ENCODE assay signal across 8 cellular contexts in genomic region chr17:55264273-55264639, GRCh38. TPM values are rescaled to one million over a fixed set of nuclear protein-coding genes. Genes with fewer than 3 reads are reported as not detected.
DNase-seq lines count a peak whose midpoint lies in the region; ATAC-seq lines count a peak whose summit lies in the region.

No MANE protein-coding gene starts in this region.

- no peak overlapping the region for H2BK15ac ChIP-seq in mesenchymal stem cell (ENCODE audit: low read depth, poor library complexity, severe bottlenecking)

- peaks cover 81% of the 10 kb centered on the region for H3K27me3 Mint-ChIP-seq in stimulated activated naive CD8-positive, alpha-beta T cell treated with anti-CD3 and anti-CD28 coated beads, Interleukin-15, Interleukin-2, amounts not matched to agents 100 ng/mL and 50 ng/mL, for 24 hours

- H3K4ac ChIP-seq in mesenchymal stem cell (ENCODE audit: low read depth in 1 of 2, low read length in 2 of 2): no peak overlapping the region

- peaks cover 17% of the 10 kb centered on the region for H3K4me1 ChIP-seq in adipocyte (ENCODE audit: control insufficient read depth, insufficient read depth, low read length)
- peaks cover 18% of the 10 kb centered on the region for H3K4me1 ChIP-seq in mesenchymal stem cell (ENCODE audit: control insufficient read depth, insufficient read depth, low read depth, low read length)
- peaks cover 2 to 6% of the 10 kb centered on the region in 2 donors for H3K4me1 ChIP-seq in aorta (ENCODE audit: control insufficient read depth in 1 of 2, insufficient read depth in 2 of 2, low read length in 2 of 2)

- H2BK12ac ChIP-seq in mesenchymal stem cell (ENCODE audit: low read length in 2 of 2): no peak overlapping the region

- no peak overlapping the region for H2BK5ac ChIP-seq in mesenchymal stem cell (ENCODE audit: low read depth, low read length, poor library complexity, severe bottlenecking)

- H3K4me2 ChIP-seq in mesenchymal stem cell (ENCODE audit: low read length, poor library complexity, severe bottlenecking): peak overlapping the region; percentile 84

- no peak overlapping the region for H4K8ac ChIP-seq in mesenchymal stem cell (ENCODE audit: low read length)

- ATAC-seq in stimulated activated naive CD8-positive, alpha-beta T cell treated with anti-CD3 and anti-CD28 coated beads, Interleukin-15, Interleukin-2, amounts not matched to agents 100 U/mL and 50 U/mL, for 24 hours: no peak
- ATAC-seq in aorta (ENCODE audit: low FRiP score) (no peak), HG03159 (IDR thresholded peaks at IDR 0.05; ENCODE audit: unreplicated experiment) (no peak), HG02610 (IDR thresholded peaks at IDR 0.05; ENCODE audit: unreplicated experiment) (no peak)

- H3K36me3 ChIP-seq in adipocyte (ENCODE audit: control insufficient read depth, insufficient read depth, low read length, severe bottlenecking) (no peaks in the 10 kb centered on the region), mesenchymal stem cell (ENCODE audit: control insufficient read depth in 1 of 2, insufficient read depth in 2 of 2, low read depth in 1 of 2, low read length in 2 of 2) (no peaks in the 10 kb centered on the region), aorta (ENCODE audit: control insufficient read depth in 1 of 2, insufficient read depth in 2 of 2, low read length in 1 of 2) (no peaks in the 10 kb centered on the region)

- H3K4me3 Mint-ChIP-seq in stimulated activated naive CD8-positive, alpha-beta T cell treated with anti-CD3 and anti-CD28 coated beads, Interleukin-15, Interleukin-2, amounts not matched to agents 100 ng/mL and 50 ng/mL, for 24 hours: peak overlapping the region; percentile 63

- peaks cover 14% of the 10 kb centered on the region for H3K9me3 ChIP-seq in adipocyte (ENCODE audit: control insufficient read depth, low read length)
- H3K9me3 ChIP-seq in mesenchymal stem cell (ENCODE audit: control insufficient read depth, low read length): peaks cover 6% of the 10 kb centered on the region
- H3K9me3 ChIP-seq in aorta (ENCODE audit: control insufficient read depth, low read length): no peaks in the 10 kb centered on the region

- H3K27me3 ChIP-seq in adipocyte (replicated peaks; ENCODE audit: control insufficient read depth, insufficient read depth, low read length): peaks cover 44% of the 10 kb centered on the region
- peaks cover 62 to 69% of the 10 kb centered on the region in 2 experiments for H3K27me3 ChIP-seq in mesenchymal stem cell (ENCODE audit: control insufficient read depth in 1 of 2, insufficient read depth in 1 of 2, low read length in 2 of 2)
- H3K27me3 ChIP-seq in aorta (ENCODE audit: control insufficient read depth in 1 of 2, insufficient read depth in 2 of 2, low read length in 1 of 2): no peaks in the 10 kb centered on the region

- no peak overlapping the region for H3K23ac ChIP-seq in mesenchymal stem cell (ENCODE audit: low read length in 2 of 2)

- no peaks in the 10 kb centered on the region for H3K79me1 ChIP-seq in mesenchymal stem cell (replicated peaks; ENCODE audit: low read length, poor library complexity, severe bottlenecking)

- H3K36me3 Mint-ChIP-seq in stimulated activated naive CD8-positive, alpha-beta T cell treated with anti-CD3 and anti-CD28 coated beads, Interleukin-15, Interleukin-2, amounts not matched to agents 100 ng/mL and 50 ng/mL, for 24 hours (ENCODE audit: low read depth): no peaks in the 10 kb centered on the region

- H3K4me3 ChIP-seq in adipocyte (ENCODE audit: low read length) (peak overlapping the region; percentile 73), mesenchymal stem cell (ENCODE audit: insufficient read depth in 1 of 2, low read depth in 1 of 2, low read length in 2 of 2) (peak overlapping the region in 1 of 2 experiments; percentile 69), aorta (ENCODE audit: low read length in 2 of 2) (peak overlapping the region; percentile 11 to 13)

- H3K4me1 Mint-ChIP-seq in stimulated activated naive CD8-positive, alpha-beta T cell treated with anti-CD3 and anti-CD28 coated beads, Interleukin-15, Interleukin-2, amounts not matched to agents 100 ng/mL and 50 ng/mL, for 24 hours (ENCODE audit: low read depth): peaks cover 19% of the 10 kb centered on the region

- no peak overlapping the region for H2AFZ ChIP-seq in mesenchymal stem cell (ENCODE audit: low read depth, low read length)

- H2AK5ac ChIP-seq in mesenchymal stem cell (ENCODE audit: low read length, severe bottlenecking): no peak overlapping the region

- H3K27ac ChIP-seq in mesenchymal stem cell (ENCODE audit: low read length, poor library complexity, severe bottlenecking) (no peak overlapping the region), aorta (ENCODE audit: low read depth in 1 of 2, low read length in 2 of 2) (no peak overlapping the region)

- 20% methylated on average over 10 of the region's 14 CpGs for whole genome bisulfite sequencing in mesenchymal stem cell
- WGBS in aorta, 2 donors: 2 to 3% methylated on average over 14 of the region's 14 CpGs

- no peak overlapping the region for H4K91ac ChIP-seq in mesenchymal stem cell (ENCODE audit: low read length)

- intact Hi-C loops in aorta (cut with DNase I): loop anchor here (2.0 to 5.0 kb wide), 3 partner anchors 25 to 33 kb away; no protein-coding TSS in a partner anchor

- H3K27ac Mint-ChIP-seq in stimulated activated naive CD8-positive, alpha-beta T cell treated with anti-CD3 and anti-CD28 coated beads, Interleukin-15, Interleukin-2, amounts not matched to agents 100 ng/mL and 50 ng/mL, for 24 hours: no peak overlapping the region

- no peak overlapping the region for H2BK120ac ChIP-seq in mesenchymal stem cell (ENCODE audit: low read depth, low read length)

- no peak overlapping the region for H3K9ac ChIP-seq in adipocyte (ENCODE audit: low read length)
- no peak overlapping the region for H3K9ac ChIP-seq in mesenchymal stem cell (ENCODE audit: low read length)

- H3K9me3 Mint-ChIP-seq in stimulated activated naive CD8-positive, alpha-beta T cell treated with anti-CD3 and anti-CD28 coated beads, Interleukin-15, Interleukin-2, amounts not matched to agents 100 ng/mL and 50 ng/mL, for 24 hours: no peaks in the 10 kb centered on the region

- no peak overlapping the region for H3K18ac ChIP-seq in mesenchymal stem cell (ENCODE audit: low read depth in 1 of 2, low read length in 2 of 2)

- H3K14ac ChIP-seq in mesenchymal stem cell (ENCODE audit: low read length in 2 of 2): no peak overlapping the region

- DNase-seq in stimulated activated naive CD8-positive, alpha-beta T cell treated with anti-CD3 and anti-CD28 coated beads, Interleukin-15, Interleukin-2, amounts not matched to agents 100 U/mL and 50 U/mL, for 24 hours: no peak
- DNase-seq in adipocyte (ENCODE audit: low read depth) (no peak), mesenchymal stem cell (no peak), aorta (no peak), NCI-H1694 (lab: John Stamatoyannopoulos, UW) (no peak)

RNA-seq across cellular contexts. Expression of gene HLF, which starts 0.5 kb away (rescaled TPM):
- not detected for polyA plus RNA-seq in mesenchymal stem cell (2013, experiment 1 of 2)
- not detected for polyA plus RNA-seq in mesenchymal stem cell (2013, experiment 2 of 2)
- 10 to 100 TPM in 1 of 2 donors, 1 to 10 TPM in 1; 5.8 to 12.4 TPM for total RNA-seq in aorta
- 10 to 100 TPM in 1 of 2 donors, 1 to 10 TPM in 1; 2.0 to 11.8 TPM for polyA plus RNA-seq in aorta
